36 cellular contexts compared by ENCODE assay signal in the genomic region with DNA sequence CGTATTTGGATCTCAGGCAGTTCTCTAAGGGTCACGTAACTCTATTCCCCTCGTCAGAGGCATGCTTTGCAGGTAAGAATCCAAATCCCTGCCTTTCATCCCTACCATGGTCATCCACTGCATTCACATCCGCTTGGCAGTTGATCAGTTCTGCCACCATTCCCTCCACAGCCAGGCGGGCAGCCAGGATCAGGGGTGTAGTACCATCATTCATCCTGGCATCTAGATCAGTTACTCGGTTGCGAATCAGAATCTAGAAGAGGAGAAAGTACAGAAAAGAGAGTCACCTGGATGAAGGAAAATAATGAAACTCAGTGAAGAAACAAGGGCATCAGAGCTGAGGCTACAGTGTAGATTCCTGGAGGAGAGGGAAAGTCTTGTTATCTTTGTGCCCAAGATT. TPM values are rescaled to one million over a fixed set of nuclear protein-coding genes. Genes with fewer than 3 reads are reported as not detected.
"Had no signal": no experiment of that assay in that cellular context is flagged by ENCODE, and none has a peak within 500 bp of the region (broad histone marks: within the 10 kb centered on the region; RNA-seq: fewer than 3 reads in every experiment).

No MANE protein-coding gene starts in this region.

- H3K9me3 ChIP-seq: adrenal gland, body of pancreas, breast epithelium had no signal

- DNase-seq: activated B cell treated with CpG ODN at 0.5 μM for 24 hours; activated CD4-positive, alpha-beta memory T cell treated with anti-CD3 and anti-CD28 coated beads for 36 hours; activated CD4-positive, alpha-beta T cell treated with anti-CD3 and anti-CD28 coated beads for 4 hours; activated CD4-positive, alpha-beta T cell treated with anti-CD3 and anti-CD28 coated beads, Interleukin-2, amount 50 U/mL, for 1 hour; activated CD4-positive, alpha-beta T cell treated with anti-CD3 and anti-CD28 coated beads, Interleukin-2, amount 50 U/mL, for 4 hours; activated CD4-positive, CD25-positive, alpha-beta regulatory T cell treated with anti-CD3 and anti-CD28 coated beads, Interleukin-2, amount 50 U/mL, for 72 hours; activated CD8-positive, alpha-beta memory T cell treated with anti-CD3 and anti-CD28 coated beads, Interleukin-2, amount 50 U/mL, for 4 hours; activated CD8-positive, alpha-beta T cell treated with anti-CD3 and anti-CD28 coated beads for 36 hours; activated effector memory CD4-positive, alpha-beta T cell treated with anti-CD3 and anti-CD28 coated beads, Interleukin-2, amount 50 U/mL, for 16 hours; activated gamma-delta T cell treated with Interleukin-2 at 50 U/mL for 16 hours; activated naive CD4-positive, alpha-beta T cell; activated naive CD4-positive, alpha-beta T cell treated with anti-CD3 and anti-CD28 coated beads for 36 hours; activated naive CD4-positive, alpha-beta T cell treated with anti-CD3 and anti-CD28 coated beads, Interleukin-2, amount 50 U/mL, for 16 hours; activated naive CD8-positive, alpha-beta T cell treated with anti-CD3 and anti-CD28 coated beads for 36 hours; activated T-cell treated with anti-CD3 and anti-CD28 coated beads for 4 hours; activated T-cell treated with anti-CD3 and anti-CD28 coated beads, Interleukin-2, amount 50 U/mL, for 1 hour; activated T-cell treated with anti-CD3 and anti-CD28 coated beads, Interleukin-2, amount 50 U/mL, for 4 hours; activated T-cell treated with anti-CD3 and anti-CD28 coated beads, Interleukin-2, amount 50 U/mL, for 72 hours; adrenal gland; amniotic stem cell; aorta; body of pancreas; brain microvascular endothelial cell; central memory CD4-positive, alpha-beta T cell; T-helper 2 cell; T-helper 9 cell had no signal

- H3K4me1 ChIP-seq: adrenal gland, body of pancreas, breast epithelium had no signal

- H3K27ac ChIP-seq: adrenal gland, body of pancreas, brain microvascular endothelial cell, breast epithelium, VCaP had no signal

- H3K4me3 ChIP-seq: adrenal gland, body of pancreas, breast epithelium had no signal

- H3K27me3 Mint-ChIP-seq: activated B cell treated with CpG ODN at 0.5 μM for 24 hours; activated CD4-positive, alpha-beta memory T cell treated with anti-CD3 and anti-CD28 coated beads for 36 hours; activated CD8-positive, alpha-beta T cell treated with anti-CD3 and anti-CD28 coated beads for 36 hours; activated naive CD8-positive, alpha-beta T cell treated with anti-CD3 and anti-CD28 coated beads for 36 hours; activated T-helper 17 cell treated with anti-CD3 and anti-CD28 coated beads, Interleukin-2, amount 50 U/mL, for 72 hours had no signal

- H3K4me1 Mint-ChIP-seq: activated B cell treated with CpG ODN at 0.5 μM for 24 hours; activated naive CD8-positive, alpha-beta T cell treated with anti-CD3 and anti-CD28 coated beads for 36 hours; activated T-helper 17 cell treated with anti-CD3 and anti-CD28 coated beads, Interleukin-2, amount 50 U/mL, for 72 hours had no signal

- H3K27ac Mint-ChIP-seq: activated B cell treated with CpG ODN at 0.5 μM for 24 hours; activated CD4-positive, alpha-beta memory T cell treated with anti-CD3 and anti-CD28 coated beads for 36 hours; activated CD8-positive, alpha-beta T cell treated with anti-CD3 and anti-CD28 coated beads for 36 hours; activated naive CD4-positive, alpha-beta T cell treated with anti-CD3 and anti-CD28 coated beads for 36 hours; activated naive CD8-positive, alpha-beta T cell treated with anti-CD3 and anti-CD28 coated beads for 36 hours; activated T-cell treated with anti-CD3 and anti-CD28 coated beads, Interleukin-2, amount 50 U/mL, for 72 hours; activated T-helper 1 cell treated with anti-CD3 and anti-CD28 coated beads, Interleukin-12 subunit alpha, Interleukin-12 subunit beta, Interleukin-2, Interleukin-4 antibody, amounts not matched to agents 30 ng/mL and 10 ng/mL and 1 ng/mL, durations not matched to agents 14 hours and 24 hours and 36 hours; T-helper 2 cell treated with Interferon-gamma antibody and Interleukin-4, amounts not matched to agents 5 μg/mL and 100 μg/mL, for 36 hours had no signal

- ATAC-seq: activated CD8-positive, alpha-beta T cell treated with anti-CD3 and anti-CD28 coated beads for 36 hours; activated naive CD4-positive, alpha-beta T cell treated with anti-CD3 and anti-CD28 coated beads, Interleukin-2, amount 50 U/mL, for 72 hours; activated T-cell treated with anti-CD3 and anti-CD28 coated beads, Interleukin-2, amount 50 U/mL, for 4 hours; activated T-cell treated with anti-CD3 and anti-CD28 coated beads, Interleukin-2, amount 50 U/mL, for 72 hours; activated T-helper 17 cell treated with anti-CD3 and anti-CD28 coated beads, Interleukin-2, amount 50 U/mL, for 72 hours; body of pancreas had no signal

- H3K9me3 Mint-ChIP-seq: activated B cell treated with CpG ODN at 0.5 μM for 24 hours; activated CD4-positive, alpha-beta memory T cell treated with anti-CD3 and anti-CD28 coated beads for 36 hours; activated CD8-positive, alpha-beta T cell treated with anti-CD3 and anti-CD28 coated beads for 36 hours; activated naive CD4-positive, alpha-beta T cell treated with anti-CD3 and anti-CD28 coated beads for 36 hours; activated naive CD4-positive, alpha-beta T cell treated with anti-CD3 and anti-CD28 coated beads, Interleukin-2, amount 50 U/mL, for 72 hours; activated naive CD8-positive, alpha-beta T cell treated with anti-CD3 and anti-CD28 coated beads for 36 hours; activated T-cell treated with anti-CD3 and anti-CD28 coated beads, Interleukin-2, amount 50 U/mL, for 4 hours; activated T-cell treated with anti-CD3 and anti-CD28 coated beads, Interleukin-2, amount 50 U/mL, for 72 hours; activated T-helper 1 cell treated with anti-CD3 and anti-CD28 coated beads, Interleukin-12 subunit alpha, Interleukin-12 subunit beta, Interleukin-2, Interleukin-4 antibody, amounts not matched to agents 30 ng/mL and 10 ng/mL and 1 ng/mL, durations not matched to agents 14 hours and 24 hours and 36 hours; activated T-helper 17 cell treated with anti-CD3 and anti-CD28 coated beads, Interleukin-2, amount 50 U/mL, for 72 hours; T-helper 2 cell treated with Interferon-gamma antibody and Interleukin-4, amounts not matched to agents 5 μg/mL and 100 μg/mL, for 36 hours had no signal

- H3K27me3 ChIP-seq: adrenal gland, body of pancreas, brain microvascular endothelial cell, breast epithelium had no signal

- H3K4me3 Mint-ChIP-seq: activated B cell treated with CpG ODN at 0.5 μM for 24 hours; activated CD4-positive, alpha-beta memory T cell treated with anti-CD3 and anti-CD28 coated beads for 36 hours; activated CD8-positive, alpha-beta T cell treated with anti-CD3 and anti-CD28 coated beads for 36 hours; activated naive CD4-positive, alpha-beta T cell treated with anti-CD3 and anti-CD28 coated beads for 36 hours; activated naive CD8-positive, alpha-beta T cell treated with anti-CD3 and anti-CD28 coated beads for 36 hours; activated T-cell treated with anti-CD3 and anti-CD28 coated beads, Interleukin-2, amount 50 U/mL, for 4 hours; activated T-cell treated with anti-CD3 and anti-CD28 coated beads, Interleukin-2, amount 50 U/mL, for 72 hours; activated T-helper 1 cell treated with anti-CD3 and anti-CD28 coated beads, Interleukin-12 subunit alpha, Interleukin-12 subunit beta, Interleukin-2, Interleukin-4 antibody, amounts not matched to agents 30 ng/mL and 10 ng/mL and 1 ng/mL, durations not matched to agents 14 hours and 24 hours and 36 hours; activated T-helper 17 cell treated with anti-CD3 and anti-CD28 coated beads, Interleukin-2, amount 50 U/mL, for 72 hours; T-helper 2 cell treated with Interferon-gamma antibody and Interleukin-4, amounts not matched to agents 5 μg/mL and 100 μg/mL, for 36 hours had no signal

RNA-seq across cellular contexts. Expression of a gene that starts 22.0 kb away (rescaled TPM):
- total RNA-seq: activated B cell treated with CpG ODN at 0.5 μM for 24 hours; activated CD4-positive, alpha-beta memory T cell treated with anti-CD3 and anti-CD28 coated beads for 36 hours; activated CD8-positive, alpha-beta memory T cell treated with anti-CD3 and anti-CD28 coated beads for 36 hours; activated CD8-positive, alpha-beta T cell treated with anti-CD3 and anti-CD28 coated beads for 36 hours; activated naive CD4-positive, alpha-beta T cell treated with anti-CD3 and anti-CD28 coated beads for 36 hours; activated naive CD4-positive, alpha-beta T cell treated with anti-CD3 and anti-CD28 coated beads, Interleukin-2, amount 50 U/mL, for 72 hours; activated naive CD8-positive, alpha-beta T cell treated with anti-CD3 and anti-CD28 coated beads for 36 hours; activated T-cell treated with anti-CD3 and anti-CD28 coated beads, Interleukin-2, amount 50 U/mL, for 4 hours; activated T-cell treated with anti-CD3 and anti-CD28 coated beads, Interleukin-2, amount 50 U/mL, for 72 hours; activated T-helper 1 cell treated with anti-CD3 and anti-CD28 coated beads, Interleukin-12 subunit alpha, Interleukin-12 subunit beta, Interleukin-2, Interleukin-4 antibody, amounts not matched to agents 30 ng/mL and 10 ng/mL and 1 ng/mL, durations not matched to agents 14 hours and 24 hours and 36 hours; activated T-helper 17 cell treated with anti-CD3 and anti-CD28 coated beads, Interleukin-2, amount 50 U/mL, for 72 hours; adrenal gland; aorta; astrocyte; body of pancreas; breast epithelium; cerebellum; T-helper 1 cell treated with Interleukin-12 subunit alpha and Interleukin-12 subunit beta and Interleukin-4 antibody, amounts not matched to agents 30 ng/mL and 1 ng/mL, for 36 hours had no signal
- polyA plus RNA-seq: adrenal gland, aorta had no signal
